In genomic region chr3:114743746-114744145, GRCh38 we compare ENCODE assay signal across 12 cellular contexts.
DNase-seq lines count a peak whose midpoint lies in the region; ATAC-seq, FAIRE-seq and TF ChIP-seq lines count a peak whose summit lies in the region.
"Had no signal": no experiment of that assay in that cellular context is flagged by ENCODE, and none has a peak within 500 bp of the region (broad histone marks: within the 10 kb centered on the region; RNA-seq: fewer than 3 reads in every experiment).

No MANE protein-coding gene starts in this region.

- POLR2A ChIA-PET in GM12878 (lab: Charles Lee): no interaction called here

- no peaks in the 10 kb centered on the region for H3K9me3 ChIP-seq in GM12878 (replicated peaks; ENCODE audit: control insufficient read depth, insufficient read depth, low read length)
- no peaks in the 10 kb centered on the region for H3K9me3 ChIP-seq in kidney (ENCODE audit: control insufficient read depth in 1 of 2, low read length in 2 of 2)
- H3K9me3 ChIP-seq in testis: no peaks in the 10 kb centered on the region
- H3K9me3 ChIP-seq: BLaER1 had no signal

- CTCF ChIA-PET in GM12878 (lab: Yijun Ruan, JAX): interaction anchor here (1.1 kb wide), 1 partner anchor 20 kb away, joined by 3 read pairs; no protein-coding TSS in a partner anchor

- ATAC-seq in HG02610 (IDR thresholded peaks at IDR 0.05; ENCODE audit: unreplicated experiment): peak; percentile 59
- no peak for ATAC-seq in GM12878

- H4K20me1 ChIP-seq in GM12878 (ENCODE audit: control insufficient read depth, insufficient read depth): no peaks in the 10 kb centered on the region
- H4K20me1 ChIP-seq: BLaER1 had no signal

- H3K9ac ChIP-seq in GM12878 (ENCODE audit: control insufficient read depth, insufficient read depth, low read length) (no peak overlapping the region), kidney (ENCODE audit: low read length in 2 of 2) (no peak overlapping the region)
- H3K9ac ChIP-seq: BLaER1, GM23248 had no signal

- no peak for TF ChIP-seq EP300 in GM12878 (IDR thresholded peaks at IDR 0.05; ENCODE audit: borderline replicate concordance in 1 of 2, control insufficient read depth in 1 of 2, low read depth in 2 of 2, low read length in 2 of 2)

- RAD21 ChIA-PET in GM12878 (lab: Charles Lee; ENCODE audit: unreplicated experiment): no interaction called here

- no peak for TF ChIP-seq RAD21 in GM12878 (IDR thresholded peaks at IDR 0.05; ENCODE audit: insufficient read depth, low read depth, low read length)

- FAIRE-seq in GM12878 (lab: Jason Lieb, UNC) (no peak), kidney (lab: Jason Lieb, UNC) (peak; percentile 3)
- FAIRE-seq: H54 had no signal

- H2AFZ ChIP-seq in GM12878 (ENCODE audit: control insufficient read depth, low read depth, low read length): no peak overlapping the region
- H2AFZ ChIP-seq: GM23248 had no signal

- H3K27me3 ChIP-seq in GM12878 (replicated peaks in 1 of 2; ENCODE audit: control insufficient read depth in 2 of 2, insufficient read depth in 2 of 2, low read length in 1 of 2): no peaks in the 10 kb centered on the region
- H3K27me3 ChIP-seq in testis: no peaks in the 10 kb centered on the region
- H3K27me3 ChIP-seq: BLaER1 had no signal

- SMC1A ChIA-PET in GM12878 (lab: Charles Lee; ENCODE audit: uncharacterized antibody, unreplicated experiment): interaction anchor here (1.3 to 1.8 kb wide), 5 partner anchors 12 to 45 kb away, joined by 4 to 6 read pairs (median 5); no protein-coding TSS in a partner anchor

- H3K4me1 ChIP-seq in GM12878 (ENCODE audit: control insufficient read depth, insufficient read depth, low read length): peaks cover 7% of the 10 kb centered on the region; the same call in 1 of the 2 replicates
- H3K4me1 ChIP-seq in kidney (ENCODE audit: control insufficient read depth in 1 of 2, insufficient read depth in 1 of 2, low read depth in 1 of 2, low read length in 2 of 2): peaks cover 3 to 11% of the 10 kb centered on the region in 2 donors
- no peaks in the 10 kb centered on the region for H3K4me1 ChIP-seq in testis
- H3K4me1 ChIP-seq: BLaER1 had no signal

- H3K4me2 ChIP-seq in GM12878 (ENCODE audit: control insufficient read depth, insufficient read depth): peak overlapping the region; percentile 25; the same call in 1 of the 2 replicates
- H3K4me2 ChIP-seq: BLaER1 had no signal

- 0% methylated on average over 2 of the region's 2 CpGs for WGBS in GM12878 (ENCODE audit: insufficient coverage, insufficient replicate concordance, low lambda C conversion rate, missing lambda C conversion rate)
- WGBS in testis, 2 donors: 55 to 76% methylated on average over 2 of the region's 2 CpGs

- H3K4me3 ChIP-seq in GM12878: no peak overlapping the region
- peak overlapping the region in 1 of 2 donors; percentile 48 for H3K4me3 ChIP-seq in kidney (ENCODE audit: low read length in 2 of 2)
- H3K4me3 ChIP-seq in testis: no peak overlapping the region
- H3K4me3 ChIP-seq: BLaER1, GM23248 had no signal

- no TSS peak for BruUV-seq in GM12878 (replicated peaks; lab: Mats Ljungman, UMichigan)

- H3K27ac ChIP-seq in GM12878 (ENCODE audit: control insufficient read depth, insufficient read depth): no peak overlapping the region
- no peak overlapping the region for H3K27ac ChIP-seq in kidney (ENCODE audit: low read depth in 2 of 2, low read length in 2 of 2)
- peak overlapping the region; percentile 2 to 22 for H3K27ac ChIP-seq in testis
- H3K27ac ChIP-seq: BLaER1, GM23248 had no signal

- DNase-seq in GM12878 (ENCODE audit: low read depth, low spot score): no peak
- no peak for DNase-seq in kidney
- no peak for DNase-seq in testis
- no peak for DNase-seq in activated naive CD4-positive, alpha-beta T cell treated with Interleukin-2 at 50 U/mL for 16 hours
- DNase-seq in AML-193 (lab: John Stamatoyannopoulos, UW): no peak
- no peak for DNase-seq in NCI-H1092 treated with DMSO at 0.1 percent for 48 hours (lab: John Stamatoyannopoulos, UW)
- DNase-seq: Calu3, DMS 273 treated with DMSO at 0.1 percent for 48 hours, GM23248 had no signal

- TF ChIP-seq CTCF in GM12878 (IDR thresholded peaks at IDR 0.05 in 2 of 3, conservative IDR thresholded peaks at IDR 0.05 in 1 of 3; ENCODE audit: control insufficient read depth in 2 of 3, extremely low read depth in 1 of 3, insufficient read depth in 1 of 3, low read depth in 3 of 3, low read length in 3 of 3) (no peak), kidney (IDR thresholded peaks at IDR 0.05; ENCODE audit: borderline replicate concordance, extremely low read depth, insufficient read depth) (no peak), testis (IDR thresholded peaks at IDR 0.05) (no peak)

- H3K36me3 ChIP-seq in GM12878 (ENCODE audit: control insufficient read depth in 2 of 2, insufficient read depth in 2 of 2, low read length in 1 of 2) (no peaks in the 10 kb centered on the region), kidney (ENCODE audit: control insufficient read depth in 1 of 2, insufficient read depth in 2 of 2, low read length in 2 of 2) (no peaks in the 10 kb centered on the region), testis (ENCODE audit: low read depth, missing control alignments) (no peaks in the 10 kb centered on the region)
- H3K36me3 ChIP-seq: BLaER1 had no signal

- H3K79me2 ChIP-seq in GM12878 (ENCODE audit: control insufficient read depth, insufficient read depth, low read length): no peaks in the 10 kb centered on the region

- in situ Hi-C loops in GM12878 (cut with MboI): no loop called here

- intact Hi-C loops in GM12878 (cut with micrococcal nuclease; ENCODE audit: unreplicated experiment): no loop called here
- intact Hi-C loops in kidney (cut with DNase I): no loop called here
- intact Hi-C loops in testis (cut with DNase I; ENCODE audit: low total_unique reads): no loop called here

- TF ChIP-seq POLR2A in GM12878 (IDR thresholded peaks at IDR 0.05; ENCODE audit: low read depth, low read length) (no peak), testis (IDR thresholded peaks at IDR 0.05) (no peak)

TF ChIP-seq in GM12878, 131 proteins besides CTCF, POLR2A, EP300 and RAD21:
- TF ChIP-seq CREM (IDR thresholded peaks at IDR 0.05; ENCODE audit: low read depth): no peak
- TF ChIP-seq ZZZ3 (IDR thresholded peaks at IDR 0.05; ENCODE audit: control insufficient read depth, insufficient read length, low read depth): no peak
- 0 out of 2 replicates have a peak, but pooled peaks have one; percentile 57 for TF ChIP-seq ZSCAN29 (IDR thresholded peaks at IDR 0.05)
- no peak for TF ChIP-seq NR2C1 (IDR thresholded peaks at IDR 0.05)
- TF ChIP-seq, protein P1, sequence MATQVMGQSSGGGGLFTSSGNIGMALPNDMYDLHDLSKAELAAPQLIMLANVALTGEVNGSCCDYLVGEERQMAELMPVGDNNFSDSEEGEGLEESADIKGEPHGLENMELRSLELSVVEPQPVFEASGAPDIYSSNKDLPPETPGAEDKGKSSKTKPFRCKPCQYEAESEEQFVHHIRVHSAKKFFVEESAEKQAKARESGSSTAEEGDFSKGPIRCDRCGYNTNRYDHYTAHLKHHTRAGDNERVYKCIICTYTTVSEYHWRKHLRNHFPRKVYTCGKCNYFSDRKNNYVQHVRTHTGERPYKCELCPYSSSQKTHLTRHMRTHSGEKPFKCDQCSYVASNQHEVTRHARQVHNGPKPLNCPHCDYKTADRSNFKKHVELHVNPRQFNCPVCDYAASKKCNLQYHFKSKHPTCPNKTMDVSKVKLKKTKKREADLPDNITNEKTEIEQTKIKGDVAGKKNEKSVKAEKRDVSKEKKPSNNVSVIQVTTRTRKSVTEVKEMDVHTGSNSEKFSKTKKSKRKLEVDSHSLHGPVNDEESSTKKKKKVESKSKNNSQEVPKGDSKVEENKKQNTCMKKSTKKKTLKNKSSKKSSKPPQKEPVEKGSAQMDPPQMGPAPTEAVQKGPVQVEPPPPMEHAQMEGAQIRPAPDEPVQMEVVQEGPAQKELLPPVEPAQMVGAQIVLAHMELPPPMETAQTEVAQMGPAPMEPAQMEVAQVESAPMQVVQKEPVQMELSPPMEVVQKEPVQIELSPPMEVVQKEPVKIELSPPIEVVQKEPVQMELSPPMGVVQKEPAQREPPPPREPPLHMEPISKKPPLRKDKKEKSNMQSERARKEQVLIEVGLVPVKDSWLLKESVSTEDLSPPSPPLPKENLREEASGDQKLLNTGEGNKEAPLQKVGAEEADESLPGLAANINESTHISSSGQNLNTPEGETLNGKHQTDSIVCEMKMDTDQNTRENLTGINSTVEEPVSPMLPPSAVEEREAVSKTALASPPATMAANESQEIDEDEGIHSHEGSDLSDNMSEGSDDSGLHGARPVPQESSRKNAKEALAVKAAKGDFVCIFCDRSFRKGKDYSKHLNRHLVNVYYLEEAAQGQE (IDR thresholded peaks at IDR 0.05; ENCODE audit: low read depth, low read length): no peak
- TF ChIP-seq JUNB (IDR thresholded peaks at IDR 0.05): peak; percentile 65
- TF ChIP-seq NFIC (IDR thresholded peaks at IDR 0.05; ENCODE audit: low read depth, low read length): peak; percentile 57
- peak; percentile 9; the same call in 1 of the 2 replicates for TF ChIP-seq RUNX3 (IDR thresholded peaks at IDR 0.05; ENCODE audit: low read length)

Comparison
In these comparisons a context has a peak if more than half of its experiments do, and no peak if none do; other contexts are left out.
1. H3K27ac ChIP-seq: peak in testis (2 of 2); none in GM12878 (single experiment) and kidney (0 of 2).